In genomic region chr5:172749881-172750608, GRCh38 we compare ENCODE assay signal across 10 cellular contexts. TPM values are rescaled to one million over a fixed set of nuclear protein-coding genes. Genes with fewer than 3 reads are reported as not detected.
DNase-seq lines count a peak whose midpoint lies in the region; ATAC-seq and TF ChIP-seq lines count a peak whose summit lies in the region.
"Had no signal": no experiment of that assay in that cellular context is flagged by ENCODE, and none has a peak within 500 bp of the region (broad histone marks: within the 10 kb centered on the region; RNA-seq: fewer than 3 reads in every experiment).

No MANE protein-coding gene starts in this region.

- peak overlapping the region in 1 of 2 experiments; percentile 89 for H3K14ac ChIP-seq in mesenchymal stem cell (ENCODE audit: low read length in 2 of 2)

- H3K9me3 ChIP-seq in T-helper 17 cell (ENCODE audit: control insufficient read depth, low read length, poor library complexity, severe bottlenecking) (no peaks in the 10 kb centered on the region), fibroblast of lung (ENCODE audit: control insufficient read depth, insufficient read depth, low read depth, low read length) (no peaks in the 10 kb centered on the region), mesenchymal stem cell (ENCODE audit: control insufficient read depth, low read length) (peaks cover 5% of the 10 kb centered on the region)

- no peaks in the 10 kb centered on the region for H3K79me2 ChIP-seq in fibroblast of lung (ENCODE audit: control insufficient read depth, insufficient read depth, low read length)

- H3K27me3 ChIP-seq in fibroblast of lung (ENCODE audit: control insufficient read depth, insufficient read depth, low read length) (no peaks in the 10 kb centered on the region), mesenchymal stem cell (ENCODE audit: control insufficient read depth in 1 of 2, insufficient read depth in 1 of 2, low read length in 2 of 2) (no peaks in the 10 kb centered on the region)

- H3K4me3 Mint-ChIP-seq in T-helper 17 cell, result no peak overlapping the region
- H3K4me3 Mint-ChIP-seq: activated naive CD8-positive, alpha-beta T cell treated with anti-CD3 and anti-CD28 coated beads, Interleukin-2, amount 10 ng/mL, durations not matched to agents 7 days and 5 days; CD8-positive, alpha-beta T cell had no signal

- H3K4me2 ChIP-seq in fibroblast of lung (ENCODE audit: extremely low read depth, insufficient read depth, low read length) (no peak overlapping the region), mesenchymal stem cell (ENCODE audit: low read length, poor library complexity, severe bottlenecking) (no peak overlapping the region)

- H3K36me3 ChIP-seq in fibroblast of lung (ENCODE audit: control insufficient read depth, insufficient read depth, low read length) (no peaks in the 10 kb centered on the region), mesenchymal stem cell (ENCODE audit: control insufficient read depth in 1 of 2, insufficient read depth in 2 of 2, low read depth in 1 of 2, low read length in 2 of 2) (no peaks in the 10 kb centered on the region)

- peak overlapping the region; percentile 13 for H2AFZ ChIP-seq in fibroblast of lung (ENCODE audit: low read length)
- no peak overlapping the region for H2AFZ ChIP-seq in mesenchymal stem cell (ENCODE audit: low read depth, low read length)

- no peak overlapping the region for H2AK5ac ChIP-seq in mesenchymal stem cell (ENCODE audit: low read length, severe bottlenecking)

- TF ChIP-seq CTCF in fibroblast of lung (conservative IDR thresholded peaks at IDR 0.05 in 1 of 2, IDR thresholded peaks at IDR 0.05 in 1 of 2; ENCODE audit: low read depth in 1 of 2, low read length in 2 of 2), result no peak

- DNase-seq in T-helper 17 cell (no peak), fibroblast of lung (ENCODE audit: low read depth in 2 of 2) (peak; percentile 49 to 57), mesenchymal stem cell (no peak), superior temporal gyrus (ENCODE audit: extremely low spot score) (peak; percentile 65), NCI-H187 (lab: John Stamatoyannopoulos, UW) (no peak), NCI-H146 treated with DMSO at 0.1 percent for 48 hours (lab: John Stamatoyannopoulos, UW; ENCODE audit: unreplicated experiment) (no peak)
- no peak for DNase-seq in activated CD4-positive, alpha-beta T cell treated with anti-CD3 and anti-CD28 coated beads for 1 hour
- DNase-seq: activated naive CD8-positive, alpha-beta T cell treated with anti-CD3 and anti-CD28 coated beads, Interleukin-2, amount 10 ng/mL, durations not matched to agents 7 days and 5 days; CD8-positive, alpha-beta T cell had no signal

- peak overlapping the region in 1 of 2 experiments; percentile 14 for H3K18ac ChIP-seq in mesenchymal stem cell (ENCODE audit: low read depth in 1 of 2, low read length in 2 of 2)

- no peaks in the 10 kb centered on the region for H4K20me1 ChIP-seq in fibroblast of lung (ENCODE audit: control insufficient read depth, extremely low read depth, insufficient read depth, low read length)

- ATAC-seq in T-helper 17 cell, result no peak
- ATAC-seq in GM18873 (IDR thresholded peaks at IDR 0.05; ENCODE audit: low FRiP score, unreplicated experiment), result no peak
- ATAC-seq: CD8-positive, alpha-beta T cell had no signal

- no peak overlapping the region for H3K4ac ChIP-seq in mesenchymal stem cell (ENCODE audit: low read depth in 1 of 2, low read length in 2 of 2)

- no peak overlapping the region for H3K4me3 ChIP-seq in fibroblast of lung (replicated peaks in 1 of 4; ENCODE audit: control extremely low read depth in 1 of 4, insufficient read depth in 1 of 4, low read depth in 3 of 4, low read length in 4 of 4)
- H3K4me3 ChIP-seq in mesenchymal stem cell (ENCODE audit: insufficient read depth in 1 of 2, low read depth in 1 of 2, low read length in 2 of 2), result no peak overlapping the region

- no peak overlapping the region for H3K9ac ChIP-seq in fibroblast of lung (ENCODE audit: insufficient read depth, low read length)
- no peak overlapping the region for H3K9ac ChIP-seq in mesenchymal stem cell (ENCODE audit: low read length)

- no peaks in the 10 kb centered on the region for H3K79me1 ChIP-seq in mesenchymal stem cell (replicated peaks; ENCODE audit: low read length, poor library complexity, severe bottlenecking)

- H2BK120ac ChIP-seq in mesenchymal stem cell (ENCODE audit: low read depth, low read length), result no peak overlapping the region

- H4K91ac ChIP-seq in mesenchymal stem cell (ENCODE audit: low read length), result peak overlapping the region; percentile 59

- H3K27ac Mint-ChIP-seq in T-helper 17 cell, result peak overlapping the region; percentile 79
- H3K27ac Mint-ChIP-seq: activated naive CD8-positive, alpha-beta T cell treated with anti-CD3 and anti-CD28 coated beads, Interleukin-2, amount 10 ng/mL, durations not matched to agents 7 days and 5 days; CD8-positive, alpha-beta T cell had no signal

- peak overlapping the region; percentile 90 for H2BK15ac ChIP-seq in mesenchymal stem cell (ENCODE audit: low read depth, poor library complexity, severe bottlenecking)

- no peak overlapping the region for H3K23ac ChIP-seq in mesenchymal stem cell (ENCODE audit: low read length in 2 of 2)

- peak overlapping the region in 1 of 2 experiments; percentile 64 for H2BK12ac ChIP-seq in mesenchymal stem cell (ENCODE audit: low read length in 2 of 2)

- H4K8ac ChIP-seq in mesenchymal stem cell (ENCODE audit: low read length), result no peak overlapping the region

- H3K4me1 Mint-ChIP-seq in T-helper 17 cell, result peaks cover 7% of the 10 kb centered on the region

- H3K36me3 Mint-ChIP-seq in T-helper 17 cell (ENCODE audit: low read depth), result peaks cover 3% of the 10 kb centered on the region
- H3K36me3 Mint-ChIP-seq: activated naive CD8-positive, alpha-beta T cell treated with anti-CD3 and anti-CD28 coated beads, Interleukin-2, amount 10 ng/mL, durations not matched to agents 7 days and 5 days; CD8-positive, alpha-beta T cell had no signal

- no peak overlapping the region for H2BK5ac ChIP-seq in mesenchymal stem cell (ENCODE audit: low read depth, low read length, poor library complexity, severe bottlenecking)

- 86% methylated on average over 17 of the region's 19 CpGs for WGBS in mesenchymal stem cell

- peaks cover 2% of the 10 kb centered on the region for H3K4me1 ChIP-seq in fibroblast of lung (ENCODE audit: control insufficient read depth, extremely low read depth, insufficient read depth, low read length)
- peaks cover 5% of the 10 kb centered on the region for H3K4me1 ChIP-seq in mesenchymal stem cell (ENCODE audit: control insufficient read depth, insufficient read depth, low read depth, low read length)

- no peak overlapping the region for H3K27ac ChIP-seq in fibroblast of lung (ENCODE audit: insufficient read depth, low read length)
- H3K27ac ChIP-seq in mesenchymal stem cell (ENCODE audit: low read length, poor library complexity, severe bottlenecking), result no peak overlapping the region

- H3K27me3 Mint-ChIP-seq in T-helper 17 cell, result peaks cover 12% of the 10 kb centered on the region
- H3K27me3 Mint-ChIP-seq: activated naive CD8-positive, alpha-beta T cell treated with anti-CD3 and anti-CD28 coated beads, Interleukin-2, amount 10 ng/mL, durations not matched to agents 7 days and 5 days had no signal

RNA-seq across cellular contexts. Expression of gene DUSP1, which starts 20.9 kb away (rescaled TPM):
- total RNA-seq in T-helper 17 cell (1,000 to 10,000 TPM; 1,522 to 2,429 TPM), fibroblast of lung (56.5 and 148 TPM in 2 replicates)
- 121 and 291 TPM in 2 replicates for polyA plus RNA-seq in fibroblast of lung
- polyA plus RNA-seq in fibroblast of lung (2012), result 89.4 and 192 TPM in 2 replicates
- 200 and 307 TPM in 2 replicates for polyA minus RNA-seq in fibroblast of lung (ENCODE audit: low replicate concordance)
- polyA plus RNA-seq in mesenchymal stem cell (2013, experiment 1 of 2), result 214 TPM
- 205 TPM for polyA plus RNA-seq in mesenchymal stem cell (2013, experiment 2 of 2)

Comparison
In these comparisons a context has a peak if more than half of its experiments do, and no peak if none do; other contexts are left out.
1. DNase-seq: peak in fibroblast of lung (2 of 2) and superior temporal gyrus (single experiment); none in T-helper 17 cell (0 of 3), mesenchymal stem cell (single experiment), NCI-H187 (0 of 2), NCI-H146 treated with DMSO at 0.1 percent for 48 hours (single experiment) and activated CD4-positive, alpha-beta T cell treated with anti-CD3 and anti-CD28 coated beads for 1 hour (single experiment).
2. RNA of gene DUSP1, which starts 20.9 kb away (total RNA-seq): 1,522 to 2,429 TPM in T-helper 17 cell; 56.5 to 148 TPM in fibroblast of lung; every median in the first group is over 10 times any median in the second.